Comparison of ENCODE assay signal across 7 cellular contexts in genomic region chr3:105497381-105497780, GRCh38.
"Had no signal": no experiment of that assay in that cellular context is flagged by ENCODE, and none has a peak within 500 bp of the region (broad histone marks: within the 10 kb centered on the region; RNA-seq: fewer than 3 reads in every experiment).

No MANE protein-coding gene starts in this region.

- DNase-seq: GM23248, GOT3, H7, HCEC 1CT, IMR-90 had no signal

- H3K27ac ChIP-seq: GM23248 had no signal

- ATAC-seq: K562 had no signal

- H3K9ac ChIP-seq: GM23248 had no signal

- H3K4me3 ChIP-seq: GM23248, K562 had no signal

- FAIRE-seq: HTR-8/SVneo, K562 had no signal

- H2AFZ ChIP-seq: GM23248 had no signal
